15 cellular contexts compared by ENCODE assay signal in genomic region chr19:32543107-32543900, GRCh38. TPM values are rescaled to one million over a fixed set of nuclear protein-coding genes. Genes with fewer than 3 reads are reported as not detected.
DNase-seq lines count a peak whose midpoint lies in the region; ATAC-seq and TF ChIP-seq lines count a peak whose summit lies in the region.
"Had no signal": no experiment of that assay in that cellular context is flagged by ENCODE, and none has a peak within 500 bp of the region (broad histone marks: within the 10 kb centered on the region; RNA-seq: fewer than 3 reads in every experiment).

No MANE protein-coding gene starts in this region.

- no peaks in the 10 kb centered on the region for H3K9me3 ChIP-seq in SJCRH30 (replicated peaks)

- no peak overlapping the region for H3K27ac ChIP-seq in SJCRH30
- H3K27ac ChIP-seq: sigmoid colon had no signal

- DNase-seq in Caki2 (ENCODE audit: low read depth) (peak; percentile 45), HS-27A (ENCODE audit: low read depth) (peak; percentile 62), SJCRH30 (peak; percentile 73 to 78), fibroblast of villous mesenchyme (ENCODE audit: low read depth) (peak; percentile 64), NCI-H526 treated with DMSO at 0.1 percent for 48 hours (lab: John Stamatoyannopoulos, UW) (no peak)
- DNase-seq in stimulated activated CD4-positive, alpha-beta T cell treated with anti-CD3 and anti-CD28 coated beads, Interleukin-15, amount 100 ng/mL, for 24 hours, result no peak
- DNase-seq: activated CD4-positive, alpha-beta T cell treated with anti-CD3 and anti-CD28 coated beads for 48 hours; activated CD8-positive, alpha-beta memory T cell treated with anti-CD3 and anti-CD28 coated beads, Interleukin-2, amount 50 U/mL, for 4 hours; activated effector memory CD4-positive, alpha-beta T cell treated with anti-CD3 and anti-CD28 coated beads, Interleukin-2, amount 50 U/mL, for 16 hours; amygdala; NCI-H1436; sigmoid colon; stimulated activated CD4-positive, alpha-beta T cell treated with anti-CD3 and anti-CD28 coated beads, Interleukin-2, amount 100 ng/mL, for 24 hours had no signal

- ATAC-seq in HG02852 (IDR thresholded peaks at IDR 0.05; ENCODE audit: unreplicated experiment) (no peak), GM19463 (IDR thresholded peaks at IDR 0.05; ENCODE audit: unreplicated experiment) (no peak)

- H3K27me3 ChIP-seq in SJCRH30, result no peaks in the 10 kb centered on the region
- H3K27me3 ChIP-seq: sigmoid colon had no signal

- in situ Hi-C loops in Caki2 (cut with HindIII; ENCODE audit: low pct_unique_long_range_greater_than_20kb, low sequenced_read_pairs), result no loop called here

- H3K4me3 ChIP-seq in SJCRH30 (no peak overlapping the region), fibroblast of villous mesenchyme (ENCODE audit: low read depth, low read length) (no peak overlapping the region)
- H3K4me3 ChIP-seq: sigmoid colon had no signal

- no peak for TF ChIP-seq CTCF in fibroblast of villous mesenchyme (IDR thresholded peaks at IDR 0.05; ENCODE audit: insufficient read depth, low read depth, low read length)

- H3K4me1 ChIP-seq in SJCRH30, result peaks cover 13% of the 10 kb centered on the region
- H3K4me1 ChIP-seq: sigmoid colon had no signal

- no peaks in the 10 kb centered on the region for H3K36me3 ChIP-seq in SJCRH30
- H3K36me3 ChIP-seq: sigmoid colon had no signal

RNA-seq across cellular contexts. Expression of gene PDCD5, which starts 37.7 kb away (rescaled TPM):
- total RNA-seq in Caki2 (2014; rRNA removed; shearing (Covaris generic); ENCODE audit: low replicate concordance), result 134 and 284 TPM in 2 replicates
- total RNA-seq in SJCRH30 (2014; rRNA removed; shearing (Covaris generic)), result 242 and 247 TPM in 2 replicates
- total RNA-seq in fibroblast of villous mesenchyme, result 78.0 and 91.5 TPM in 2 replicates

Comparison
In these comparisons a context has a peak if more than half of its experiments do, and no peak if none do; other contexts are left out.
1. DNase-seq: peak in Caki2 (single experiment), HS-27A (single experiment), SJCRH30 (2 of 2) and fibroblast of villous mesenchyme (single experiment); none in NCI-H526 treated with DMSO at 0.1 percent for 48 hours (single experiment) and stimulated activated CD4-positive, alpha-beta T cell treated with anti-CD3 and anti-CD28 coated beads, Interleukin-15, amount 100 ng/mL, for 24 hours (single experiment).